In genomic region chr14:24710403-24711063, GRCh38 we compare ENCODE assay signal across 8 cellular contexts.
A peak's percentile ranks its signal among the peaks of the same experiment; 100 is the strongest.
DNase-seq lines count a peak whose midpoint lies in the region; ATAC-seq and TF ChIP-seq lines count a peak whose summit lies in the region.

No MANE protein-coding gene starts in this region.

- H3K4me1 ChIP-seq in MM.1S (ENCODE audit: low read length) (0 out of 2 replicates have a peak, but pooled peaks cover 5% of the 10 kb centered on the region), body of pancreas (no peaks in the 10 kb centered on the region)

- H3K4me3 ChIP-seq in MM.1S (ENCODE audit: low read length) (no peak overlapping the region), body of pancreas (no peak overlapping the region)

- H2AFZ ChIP-seq in MM.1S (ENCODE audit: low read length) = no peak overlapping the region

- DNase-seq in NCI-H510A treated with DMSO at 0.1 percent for 48 hours (lab: John Stamatoyannopoulos, UW) (peak; percentile 52), NCI-H510A (lab: John Stamatoyannopoulos, UW) (no peak), MM.1S (peak; percentile 38), T follicular helper cell (ENCODE audit: low read depth) (peak; percentile 22), body of pancreas (peak; percentile 52 to 65 (median 60)), iPS-NIHi11 (ENCODE audit: low spot score) (peak; percentile 69)
- DNase-seq in stimulated activated CD4-positive, alpha-beta T cell treated with anti-CD3 and anti-CD28 coated beads, Interleukin-12 subunit alpha, Interleukin-12 subunit beta, amount 100 ng/mL, for 24 hours (ENCODE audit: low read depth in 2 of 2) = peak; percentile 36 to 50

- no peaks in the 10 kb centered on the region for H3K9me2 ChIP-seq in MM.1S (replicated peaks; ENCODE audit: insufficient read depth, low read length)

- no peak overlapping the region for H3K9ac ChIP-seq in MM.1S (ENCODE audit: low read length)

- 35 to 36% methylated on average over 14 of the region's 14 CpGs for WGBS in body of pancreas, 2 donors

- no peak overlapping the region for H3K4me2 ChIP-seq in MM.1S (ENCODE audit: low read depth, low read length)

- H3K27me3 ChIP-seq in MM.1S (replicated peaks; ENCODE audit: insufficient read depth, low read length) (no peaks in the 10 kb centered on the region), body of pancreas (no peaks in the 10 kb centered on the region)

- ATAC-seq in body of pancreas = peak; percentile 47
- no peak for ATAC-seq in HG02678 (IDR thresholded peaks at IDR 0.05; ENCODE audit: unreplicated experiment)

- H3K79me2 ChIP-seq in MM.1S (ENCODE audit: low read length) = no peaks in the 10 kb centered on the region

- intact Hi-C loops in body of pancreas (cut with DNase I) = no loop called here

- H3K36me3 ChIP-seq in MM.1S (replicated peaks; ENCODE audit: insufficient read depth, low read length) (no peaks in the 10 kb centered on the region), body of pancreas (replicated peaks in 1 of 2; ENCODE audit: insufficient read depth in 1 of 2, low read depth in 2 of 2) (no peaks in the 10 kb centered on the region)

- no peaks in the 10 kb centered on the region for H3F3A ChIP-seq in MM.1S (ENCODE audit: insufficient read depth, low read length)

- no peaks in the 10 kb centered on the region for H3K9me3 ChIP-seq in MM.1S (replicated peaks; ENCODE audit: insufficient read depth, low read length)
- no peaks in the 10 kb centered on the region for H3K9me3 ChIP-seq in body of pancreas

- H3K27ac ChIP-seq in MM.1S (ENCODE audit: low read length) (no peak overlapping the region), body of pancreas (no peak overlapping the region)

- H4K20me1 ChIP-seq in MM.1S (ENCODE audit: insufficient read depth, low read length) = no peaks in the 10 kb centered on the region

- TF ChIP-seq CTCF in MM.1S (IDR thresholded peaks at IDR 0.05; ENCODE audit: low read length) = peak; percentile 55
- TF ChIP-seq CTCF in body of pancreas (IDR thresholded peaks at IDR 0.05) = peak; percentile 33 to 79 (median 67)

- no peak for TF ChIP-seq POLR2A in body of pancreas (IDR thresholded peaks at IDR 0.05)
